1 cellular context compared by ENCODE assay signal in the genomic region with DNA sequence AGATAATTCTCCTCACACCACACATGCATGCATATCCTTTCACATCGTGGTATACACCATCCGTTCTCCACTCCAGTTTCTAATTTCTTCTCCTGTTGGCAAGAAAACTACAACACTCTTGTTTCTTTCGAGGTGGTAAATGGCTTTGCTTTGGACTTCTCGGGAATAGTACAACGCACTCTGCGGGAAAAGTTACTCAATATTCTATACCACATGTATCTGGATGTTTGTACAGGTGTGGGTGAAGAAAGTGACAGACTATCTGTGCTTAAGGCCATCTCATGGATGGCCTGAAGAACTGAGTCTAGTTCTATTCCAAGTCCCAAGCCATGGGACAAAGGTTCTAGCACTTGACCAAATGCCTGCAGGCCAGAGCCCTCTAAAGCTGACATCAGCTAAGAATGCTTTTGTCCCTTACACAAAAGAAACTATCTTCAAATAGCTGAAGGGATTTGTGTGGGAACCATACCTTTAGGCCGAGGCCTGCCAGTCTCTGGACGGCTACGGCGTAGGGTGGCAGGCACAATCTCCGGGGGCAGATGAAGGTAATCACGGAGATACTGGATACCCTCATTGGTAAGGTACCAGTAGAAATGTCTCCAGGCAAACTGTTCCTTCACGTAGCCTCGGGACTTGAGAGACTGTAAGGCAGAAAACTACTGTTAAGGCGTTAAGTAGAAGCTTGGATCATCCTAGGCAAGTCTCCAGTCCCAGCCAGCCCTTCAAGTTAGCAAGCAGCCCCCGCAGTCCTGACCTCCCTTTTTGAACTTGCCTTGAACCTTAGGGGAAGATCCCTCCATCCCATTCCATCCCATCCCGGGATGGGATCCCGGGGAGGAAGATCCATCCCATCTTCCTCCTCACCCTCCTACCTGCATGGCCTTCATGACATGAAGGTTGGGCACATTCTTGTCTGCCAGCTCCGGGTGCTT.
A peak's percentile ranks its signal among the peaks of the same experiment; 100 is the strongest.
TF ChIP-seq lines count a peak whose summit lies in the region.

No MANE protein-coding gene starts in this region.

TF ChIP-seq in K562, 482 proteins besides CTCF, POLR2A, EP300 and RAD21:
- TF ChIP-seq POLR2AphosphoS5 (IDR thresholded peaks at IDR 0.05; ENCODE audit: control insufficient read depth, insufficient read depth, low read depth, low read length) (peak; percentile 22; the same call in 1 of the 2 replicates), CEBPG (CRISPR knock-in tag; IDR thresholded peaks at IDR 0.05) (0 out of 2 replicates have a peak, but pooled peaks have one; percentile 14), CEBPG (tag; conservative IDR thresholded peaks at IDR 0.05 in 1 of 2, IDR thresholded peaks at IDR 0.05 in 1 of 2) (no peak), DPF2 (IDR thresholded peaks at IDR 0.05) (no peak), FOXA3 (CRISPR knock-in tag; conservative IDR thresholded peaks at IDR 0.05 in 1 of 2, IDR thresholded peaks at IDR 0.05 in 1 of 2) (peak in 1 of 2 experiments; percentile 63; a peak in 1 of 4 replicates), TEAD1 (CRISPR knock-in tag; IDR thresholded peaks at IDR 0.05) (0 out of 4 replicates have a peak, but pooled peaks of 1 of the 2 experiments have one; percentile 27), RAD51 (IDR thresholded peaks at IDR 0.05; ENCODE audit: borderline replicate concordance, low read depth) (no peak), SNRNP70 (optimal IDR thresholded peaks at IDR 0.05; ENCODE audit: low read depth, low read length) (no peak), FOXP1 (CRISPR knock-in tag; IDR thresholded peaks at IDR 0.05) (0 out of 2 replicates have a peak, but pooled peaks have one; percentile 38), JUN (IDR thresholded peaks at IDR 0.05; ENCODE audit: borderline replicate concordance, low read depth, low read length) (no peak), JUN (CRISPR knock-in tag; IDR thresholded peaks at IDR 0.05; ENCODE audit: borderline replicate concordance) (0 out of 2 replicates have a peak, but pooled peaks have one; percentile 58)
- TF ChIP-seq, protein P1, sequence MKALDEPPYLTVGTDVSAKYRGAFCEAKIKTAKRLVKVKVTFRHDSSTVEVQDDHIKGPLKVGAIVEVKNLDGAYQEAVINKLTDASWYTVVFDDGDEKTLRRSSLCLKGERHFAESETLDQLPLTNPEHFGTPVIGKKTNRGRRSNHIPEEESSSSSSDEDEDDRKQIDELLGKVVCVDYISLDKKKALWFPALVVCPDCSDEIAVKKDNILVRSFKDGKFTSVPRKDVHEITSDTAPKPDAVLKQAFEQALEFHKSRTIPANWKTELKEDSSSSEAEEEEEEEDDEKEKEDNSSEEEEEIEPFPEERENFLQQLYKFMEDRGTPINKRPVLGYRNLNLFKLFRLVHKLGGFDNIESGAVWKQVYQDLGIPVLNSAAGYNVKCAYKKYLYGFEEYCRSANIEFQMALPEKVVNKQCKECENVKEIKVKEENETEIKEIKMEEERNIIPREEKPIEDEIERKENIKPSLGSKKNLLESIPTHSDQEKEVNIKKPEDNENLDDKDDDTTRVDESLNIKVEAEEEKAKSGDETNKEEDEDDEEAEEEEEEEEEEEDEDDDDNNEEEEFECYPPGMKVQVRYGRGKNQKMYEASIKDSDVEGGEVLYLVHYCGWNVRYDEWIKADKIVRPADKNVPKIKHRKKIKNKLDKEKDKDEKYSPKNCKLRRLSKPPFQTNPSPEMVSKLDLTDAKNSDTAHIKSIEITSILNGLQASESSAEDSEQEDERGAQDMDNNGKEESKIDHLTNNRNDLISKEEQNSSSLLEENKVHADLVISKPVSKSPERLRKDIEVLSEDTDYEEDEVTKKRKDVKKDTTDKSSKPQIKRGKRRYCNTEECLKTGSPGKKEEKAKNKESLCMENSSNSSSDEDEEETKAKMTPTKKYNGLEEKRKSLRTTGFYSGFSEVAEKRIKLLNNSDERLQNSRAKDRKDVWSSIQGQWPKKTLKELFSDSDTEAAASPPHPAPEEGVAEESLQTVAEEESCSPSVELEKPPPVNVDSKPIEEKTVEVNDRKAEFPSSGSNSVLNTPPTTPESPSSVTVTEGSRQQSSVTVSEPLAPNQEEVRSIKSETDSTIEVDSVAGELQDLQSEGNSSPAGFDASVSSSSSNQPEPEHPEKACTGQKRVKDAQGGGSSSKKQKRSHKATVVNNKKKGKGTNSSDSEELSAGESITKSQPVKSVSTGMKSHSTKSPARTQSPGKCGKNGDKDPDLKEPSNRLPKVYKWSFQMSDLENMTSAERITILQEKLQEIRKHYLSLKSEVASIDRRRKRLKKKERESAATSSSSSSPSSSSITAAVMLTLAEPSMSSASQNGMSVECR (CRISPR knock-in tag; IDR thresholded peaks at IDR 0.05), result peak; percentile 51; the same call in 1 of the 2 replicates
TF ChIP-seq in K562: peak in this region for 7.
